In the genomic region with DNA sequence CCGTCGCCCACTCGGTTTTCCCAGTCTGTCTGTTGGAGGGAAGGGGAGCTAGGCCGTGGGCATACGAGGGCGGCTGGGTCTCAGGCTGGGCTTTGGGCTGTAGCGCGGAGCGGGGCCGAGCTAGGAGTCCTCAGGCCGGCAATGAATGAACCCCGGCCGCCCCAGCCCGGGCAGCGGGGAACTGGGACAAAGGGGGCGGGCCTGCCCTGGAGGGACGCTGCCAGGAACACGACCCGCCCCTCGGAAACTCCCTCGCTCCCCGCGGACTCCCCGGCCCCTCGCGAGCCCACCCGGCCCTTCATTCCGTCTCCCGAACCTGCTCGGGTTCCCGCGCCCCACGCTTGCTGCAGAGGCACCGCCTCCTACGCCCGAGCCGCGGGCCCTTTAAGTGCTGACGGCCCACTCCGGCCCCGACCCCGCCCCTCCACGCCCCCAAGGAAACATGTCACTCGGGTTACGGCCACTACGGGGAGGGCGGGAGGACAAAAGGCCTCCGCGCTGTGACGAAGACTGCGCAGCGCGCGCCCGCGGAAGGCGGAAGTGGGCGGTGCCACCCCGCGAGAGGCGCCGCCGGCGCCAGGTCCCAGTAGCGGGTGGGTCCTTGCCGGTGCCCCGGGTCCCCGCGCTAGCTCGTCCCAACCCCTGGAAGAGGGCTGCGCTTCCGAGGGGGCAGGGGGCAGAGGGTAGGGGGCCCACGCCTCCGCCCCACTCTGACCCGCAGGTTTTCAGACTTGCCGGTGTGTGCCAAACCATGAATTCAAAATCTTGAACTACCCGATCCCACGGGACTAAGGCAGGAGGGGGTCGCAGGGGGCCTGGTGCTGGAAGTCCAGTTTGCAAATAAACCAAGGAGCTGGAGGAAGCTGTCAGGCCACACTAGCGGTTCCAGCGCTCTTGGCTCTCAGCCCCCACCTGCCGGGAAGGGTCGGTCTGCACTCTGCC, we compare ENCODE assay signal across 1 cellular context.
TF ChIP-seq lines count a peak whose summit lies in the region.

A gene (minus strand): TSS at position 359 of the 942 bp plus-strand sequence. CDS start 1,747 bp downstream, outside the sequence.

TF ChIP-seq in HEK293, 187 proteins besides CTCF, POLR2A, EP300 and RAD21 (continued from another document):
- TF ChIP-seq, protein P1, sequence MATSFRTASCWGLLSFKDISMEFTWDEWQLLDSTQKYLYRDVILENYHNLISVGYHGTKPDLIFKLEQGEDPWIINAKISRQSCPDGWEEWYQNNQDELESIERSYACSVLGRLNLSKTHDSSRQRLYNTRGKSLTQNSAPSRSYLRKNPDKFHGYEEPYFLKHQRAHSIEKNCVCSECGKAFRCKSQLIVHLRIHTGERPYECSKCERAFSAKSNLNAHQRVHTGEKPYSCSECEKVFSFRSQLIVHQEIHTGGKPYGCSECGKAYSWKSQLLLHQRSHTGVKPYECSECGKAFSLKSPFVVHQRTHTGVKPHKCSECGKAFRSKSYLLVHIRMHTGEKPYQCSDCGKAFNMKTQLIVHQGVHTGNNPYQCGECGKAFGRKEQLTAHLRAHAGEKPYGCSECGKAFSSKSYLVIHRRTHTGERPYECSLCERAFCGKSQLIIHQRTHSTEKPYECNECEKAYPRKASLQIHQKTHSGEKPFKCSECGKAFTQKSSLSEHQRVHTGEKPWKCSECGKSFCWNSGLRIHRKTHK (tag by site-specific recombination; IDR thresholded peaks at IDR 0.05) = no peak
- no peak for TF ChIP-seq ZNF830 (tag by site-specific recombination; IDR thresholded peaks at IDR 0.05; ENCODE audit: low read depth)
- TF ChIP-seq HOXA7 (CRISPR knock-in tag; IDR thresholded peaks at IDR 0.05; ENCODE audit: borderline replicate concordance) = no peak
- TF ChIP-seq, protein P2, sequence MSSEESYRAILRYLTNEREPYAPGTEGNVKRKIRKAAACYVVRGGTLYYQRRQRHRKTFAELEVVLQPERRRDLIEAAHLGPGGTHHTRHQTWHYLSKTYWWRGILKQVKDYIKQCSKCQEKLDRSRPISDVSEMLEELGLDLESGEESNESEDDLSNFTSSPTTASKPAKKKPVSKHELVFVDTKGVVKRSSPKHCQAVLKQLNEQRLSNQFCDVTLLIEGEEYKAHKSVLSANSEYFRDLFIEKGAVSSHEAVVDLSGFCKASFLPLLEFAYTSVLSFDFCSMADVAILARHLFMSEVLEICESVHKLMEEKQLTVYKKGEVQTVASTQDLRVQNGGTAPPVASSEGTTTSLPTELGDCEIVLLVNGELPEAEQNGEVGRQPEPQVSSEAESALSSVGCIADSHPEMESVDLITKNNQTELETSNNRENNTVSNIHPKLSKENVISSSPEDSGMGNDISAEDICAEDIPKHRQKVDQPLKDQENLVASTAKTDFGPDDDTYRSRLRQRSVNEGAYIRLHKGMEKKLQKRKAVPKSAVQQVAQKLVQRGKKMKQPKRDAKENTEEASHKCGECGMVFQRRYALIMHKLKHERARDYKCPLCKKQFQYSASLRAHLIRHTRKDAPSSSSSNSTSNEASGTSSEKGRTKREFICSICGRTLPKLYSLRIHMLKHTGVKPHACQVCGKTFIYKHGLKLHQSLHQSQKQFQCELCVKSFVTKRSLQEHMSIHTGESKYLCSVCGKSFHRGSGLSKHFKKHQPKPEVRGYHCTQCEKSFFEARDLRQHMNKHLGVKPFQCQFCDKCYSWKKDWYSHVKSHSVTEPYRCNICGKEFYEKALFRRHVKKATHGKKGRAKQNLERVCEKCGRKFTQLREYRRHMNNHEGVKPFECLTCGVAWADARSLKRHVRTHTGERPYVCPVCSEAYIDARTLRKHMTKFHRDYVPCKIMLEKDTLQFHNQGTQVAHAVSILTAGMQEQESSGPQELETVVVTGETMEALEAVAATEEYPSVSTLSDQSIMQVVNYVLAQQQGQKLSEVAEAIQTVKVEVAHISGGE (tag by site-specific recombination; conservative IDR thresholded peaks at IDR 0.05; ENCODE audit: low read depth) = peak; percentile 87
- no peak for TF ChIP-seq ZNF175 (tag by site-specific recombination; IDR thresholded peaks at IDR 0.05)
- no peak for TF ChIP-seq ZBTB48 (tag by site-specific recombination; IDR thresholded peaks at IDR 0.05)
- TF ChIP-seq, protein P3, sequence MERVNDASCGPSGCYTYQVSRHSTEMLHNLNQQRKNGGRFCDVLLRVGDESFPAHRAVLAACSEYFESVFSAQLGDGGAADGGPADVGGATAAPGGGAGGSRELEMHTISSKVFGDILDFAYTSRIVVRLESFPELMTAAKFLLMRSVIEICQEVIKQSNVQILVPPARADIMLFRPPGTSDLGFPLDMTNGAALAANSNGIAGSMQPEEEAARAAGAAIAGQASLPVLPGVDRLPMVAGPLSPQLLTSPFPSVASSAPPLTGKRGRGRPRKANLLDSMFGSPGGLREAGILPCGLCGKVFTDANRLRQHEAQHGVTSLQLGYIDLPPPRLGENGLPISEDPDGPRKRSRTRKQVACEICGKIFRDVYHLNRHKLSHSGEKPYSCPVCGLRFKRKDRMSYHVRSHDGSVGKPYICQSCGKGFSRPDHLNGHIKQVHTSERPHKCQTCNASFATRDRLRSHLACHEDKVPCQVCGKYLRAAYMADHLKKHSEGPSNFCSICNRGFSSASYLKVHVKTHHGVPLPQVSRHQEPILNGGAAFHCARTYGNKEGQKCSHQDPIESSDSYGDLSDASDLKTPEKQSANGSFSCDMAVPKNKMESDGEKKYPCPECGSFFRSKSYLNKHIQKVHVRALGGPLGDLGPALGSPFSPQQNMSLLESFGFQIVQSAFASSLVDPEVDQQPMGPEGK (tag by site-specific recombination; IDR thresholded peaks at IDR 0.05) = peak; percentile 76
- TF ChIP-seq, protein P4, sequence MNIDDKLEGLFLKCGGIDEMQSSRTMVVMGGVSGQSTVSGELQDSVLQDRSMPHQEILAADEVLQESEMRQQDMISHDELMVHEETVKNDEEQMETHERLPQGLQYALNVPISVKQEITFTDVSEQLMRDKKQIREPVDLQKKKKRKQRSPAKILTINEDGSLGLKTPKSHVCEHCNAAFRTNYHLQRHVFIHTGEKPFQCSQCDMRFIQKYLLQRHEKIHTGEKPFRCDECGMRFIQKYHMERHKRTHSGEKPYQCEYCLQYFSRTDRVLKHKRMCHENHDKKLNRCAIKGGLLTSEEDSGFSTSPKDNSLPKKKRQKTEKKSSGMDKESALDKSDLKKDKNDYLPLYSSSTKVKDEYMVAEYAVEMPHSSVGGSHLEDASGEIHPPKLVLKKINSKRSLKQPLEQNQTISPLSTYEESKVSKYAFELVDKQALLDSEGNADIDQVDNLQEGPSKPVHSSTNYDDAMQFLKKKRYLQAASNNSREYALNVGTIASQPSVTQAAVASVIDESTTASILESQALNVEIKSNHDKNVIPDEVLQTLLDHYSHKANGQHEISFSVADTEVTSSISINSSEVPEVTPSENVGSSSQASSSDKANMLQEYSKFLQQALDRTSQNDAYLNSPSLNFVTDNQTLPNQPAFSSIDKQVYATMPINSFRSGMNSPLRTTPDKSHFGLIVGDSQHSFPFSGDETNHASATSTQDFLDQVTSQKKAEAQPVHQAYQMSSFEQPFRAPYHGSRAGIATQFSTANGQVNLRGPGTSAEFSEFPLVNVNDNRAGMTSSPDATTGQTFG (tag by site-specific recombination; IDR thresholded peaks at IDR 0.05; ENCODE audit: borderline replicate concordance) = no peak
- TF ChIP-seq TCF7L2 (IDR thresholded peaks at IDR 0.05; ENCODE audit: borderline replicate concordance, low read depth, low read length) = no peak
- TF ChIP-seq REPIN1 (tag by site-specific recombination; IDR thresholded peaks at IDR 0.05; ENCODE audit: low read depth) = no peak
- TF ChIP-seq ZNF404 (tag by site-specific recombination; IDR thresholded peaks at IDR 0.05) = no peak
- TF ChIP-seq ZEB2 (tag by site-specific recombination; IDR thresholded peaks at IDR 0.05) = peak; percentile 34; the same call in 1 of the 2 replicates
- peak; percentile 31; the same call in 1 of the 2 replicates for TF ChIP-seq ZXDB (tag by site-specific recombination; IDR thresholded peaks at IDR 0.05)
- TF ChIP-seq, protein P5, sequence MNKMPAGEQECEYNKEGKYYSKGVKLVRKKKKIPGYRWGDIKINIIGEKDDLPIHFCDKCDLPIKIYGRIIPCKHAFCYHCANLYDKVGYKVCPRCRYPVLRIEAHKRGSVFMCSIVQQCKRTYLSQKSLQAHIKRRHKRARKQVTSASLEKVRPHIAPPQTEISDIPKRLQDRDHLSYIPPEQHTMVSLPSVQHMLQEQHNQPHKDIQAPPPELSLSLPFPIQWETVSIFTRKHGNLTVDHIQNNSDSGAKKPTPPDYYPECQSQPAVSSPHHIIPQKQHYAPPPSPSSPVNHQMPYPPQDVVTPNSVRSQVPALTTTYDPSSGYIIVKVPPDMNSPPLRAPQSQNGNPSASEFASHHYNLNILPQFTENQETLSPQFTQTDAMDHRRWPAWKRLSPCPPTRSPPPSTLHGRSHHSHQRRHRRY (tag by site-specific recombination; IDR thresholded peaks at IDR 0.05) = no peak
- TF ChIP-seq, protein P6, sequence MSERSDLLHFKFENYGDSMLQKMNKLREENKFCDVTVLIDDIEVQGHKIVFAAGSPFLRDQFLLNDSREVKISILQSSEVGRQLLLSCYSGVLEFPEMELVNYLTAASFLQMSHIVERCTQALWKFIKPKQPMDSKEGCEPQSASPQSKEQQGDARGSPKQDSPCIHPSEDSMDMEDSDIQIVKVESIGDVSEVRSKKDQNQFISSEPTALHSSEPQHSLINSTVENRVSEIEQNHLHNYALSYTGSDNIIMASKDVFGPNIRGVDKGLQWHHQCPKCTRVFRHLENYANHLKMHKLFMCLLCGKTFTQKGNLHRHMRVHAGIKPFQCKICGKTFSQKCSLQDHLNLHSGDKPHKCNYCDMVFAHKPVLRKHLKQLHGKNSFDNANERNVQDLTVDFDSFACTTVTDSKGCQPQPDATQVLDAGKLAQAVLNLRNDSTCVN (tag by site-specific recombination; optimal IDR thresholded peaks at IDR 0.05) = peak; percentile 97
- no peak for TF ChIP-seq ZNF292 (tag by site-specific recombination; IDR thresholded peaks at IDR 0.05; ENCODE audit: borderline replicate concordance, low read depth)
- TF ChIP-seq KLF16 (tag by site-specific recombination; IDR thresholded peaks at IDR 0.05) = peak; percentile 89
- TF ChIP-seq ZSCAN30 (tag by site-specific recombination; IDR thresholded peaks at IDR 0.05) = no peak
- TF ChIP-seq BCL11B (tag by site-specific recombination; IDR thresholded peaks at IDR 0.05; ENCODE audit: low read depth) = 0 out of 2 replicates have a peak, but pooled peaks have one; percentile 37
- no peak for TF ChIP-seq WT1 (tag by site-specific recombination; IDR thresholded peaks at IDR 0.05)
- TF ChIP-seq ZNF629 (tag by site-specific recombination; IDR thresholded peaks at IDR 0.05) = peak; percentile 91
